ENCODE assay signal across 10 cellular contexts in genomic region chr22:17734197-17734596, GRCh38. TPM values are rescaled to one million over a fixed set of nuclear protein-coding genes. Genes with fewer than 3 reads are reported as not detected.
A peak's percentile ranks its signal among the peaks of the same experiment; 100 is the strongest.
DNase-seq lines count a peak whose midpoint lies in the region; ATAC-seq, FAIRE-seq and TF ChIP-seq lines count a peak whose summit lies in the region.
"Had no signal": no experiment of that assay in that cellular context is flagged by ENCODE, and none has a peak within 500 bp of the region (broad histone marks: within the 10 kb centered on the region; RNA-seq: fewer than 3 reads in every experiment).

No MANE protein-coding gene starts in this region.

- H3K4me1 Mint-ChIP-seq in activated CD4-positive, alpha-beta T cell treated with anti-CD3 and anti-CD28 coated beads for 36 hours: peaks cover 15% of the 10 kb centered on the region
- H3K4me1 Mint-ChIP-seq in astrocyte (ENCODE audit: low read depth, unreplicated experiment): peaks cover 18% of the 10 kb centered on the region

- H3K9me3 ChIP-seq in astrocyte (ENCODE audit: insufficient read depth, low read depth, low read length): no peaks in the 10 kb centered on the region
- H3K9me3 ChIP-seq in skeletal muscle satellite cell (replicated peaks; ENCODE audit: low read length): no peaks in the 10 kb centered on the region

- DNase-seq in activated CD4-positive, alpha-beta T cell treated with anti-CD3 and anti-CD28 coated beads for 36 hours: peak; percentile 60
- no peak for DNase-seq in activated CD4-positive, alpha-beta T cell treated with anti-CD3 and anti-CD28 coated beads, Interleukin-2, amount 50 U/mL, for 1 hour
- peak; percentile 46 for DNase-seq in NB4 (ENCODE audit: low read depth)
- DNase-seq in astrocyte (ENCODE audit: low read depth): peak; percentile 47
- DNase-seq in NCI-H1417 treated with DMSO at 0.1 percent for 48 hours (lab: John Stamatoyannopoulos, UW): no peak
- DNase-seq in HPDE6-E6E7 (ENCODE audit: extremely low spot score): no peak
- no peak for DNase-seq in NCI-H1092 (lab: John Stamatoyannopoulos, UW)

- TF ChIP-seq POLR2A in NB4 (IDR thresholded peaks at IDR 0.05; ENCODE audit: extremely low read depth, insufficient read length): no peak

- H2AFZ ChIP-seq in astrocyte (ENCODE audit: low read depth, low read length): no peak overlapping the region

- ATAC-seq in activated CD4-positive, alpha-beta T cell treated with anti-CD3 and anti-CD28 coated beads for 36 hours: peak; percentile 95

- no peak overlapping the region for H3K4me3 Mint-ChIP-seq in activated CD4-positive, alpha-beta T cell treated with anti-CD3 and anti-CD28 coated beads for 36 hours
- H3K4me3 Mint-ChIP-seq in astrocyte (ENCODE audit: unreplicated experiment): no peak overlapping the region

- TF ChIP-seq CTCF in NB4 (IDR thresholded peaks at IDR 0.05; ENCODE audit: low read depth, low read length) (no peak), astrocyte (IDR thresholded peaks at IDR 0.05; ENCODE audit: insufficient read depth, low read depth, low read length) (no peak)

- no peak for FAIRE-seq in astrocyte (lab: Jason Lieb, UNC)
- FAIRE-seq: A204.1, GM18507 had no signal

- peak overlapping the region; percentile 86 for H3K27ac Mint-ChIP-seq in activated CD4-positive, alpha-beta T cell treated with anti-CD3 and anti-CD28 coated beads for 36 hours
- peak overlapping the region; percentile 24 for H3K27ac Mint-ChIP-seq in astrocyte (ENCODE audit: unreplicated experiment)

- POLR2A ChIA-PET in activated CD4-positive, alpha-beta T cell treated with anti-CD3 and anti-CD28 coated beads for 36 hours (lab: Charles Lee): interaction anchor here (0.6 kb wide), 1 partner anchor 39 kb away, joined by 3 read pairs; no protein-coding TSS in a partner anchor

- intact Hi-C loops in activated CD4-positive, alpha-beta T cell treated with anti-CD3 and anti-CD28 coated beads for 36 hours (cut with DNase I, micrococcal nuclease): loop anchor here in 1 of 2 experiments (5.0 kb wide), 1 partner anchor 33 kb away; no protein-coding TSS in a partner anchor

- H3K9ac ChIP-seq in astrocyte (ENCODE audit: low read length) (peak overlapping the region; percentile 29), skeletal muscle satellite cell (ENCODE audit: low read depth, low read length) (peak overlapping the region; percentile 31)

- H3K36me3 ChIP-seq in astrocyte (ENCODE audit: insufficient read depth, low read length) (peaks cover 30% of the 10 kb centered on the region), skeletal muscle satellite cell (ENCODE audit: insufficient read depth, low read length) (peaks cover 55% of the 10 kb centered on the region)

- peaks cover 3% of the 10 kb centered on the region for H4K20me1 ChIP-seq in astrocyte (ENCODE audit: insufficient read depth, low read length)

- H3K27me3 Mint-ChIP-seq in activated CD4-positive, alpha-beta T cell treated with anti-CD3 and anti-CD28 coated beads for 36 hours: no peaks in the 10 kb centered on the region
- H3K27me3 Mint-ChIP-seq in astrocyte (ENCODE audit: low read depth, unreplicated experiment): no peaks in the 10 kb centered on the region

- no peaks in the 10 kb centered on the region for H3K9me3 Mint-ChIP-seq in activated CD4-positive, alpha-beta T cell treated with anti-CD3 and anti-CD28 coated beads for 36 hours (ENCODE audit: low read depth)
- H3K9me3 Mint-ChIP-seq in astrocyte (ENCODE audit: unreplicated experiment): no peaks in the 10 kb centered on the region

- H3K4me2 ChIP-seq in astrocyte (ENCODE audit: low read length): peak overlapping the region; percentile 44
- H3K4me2 ChIP-seq in skeletal muscle satellite cell (ENCODE audit: low read length): no peak overlapping the region

- H3K4me1 ChIP-seq in astrocyte (ENCODE audit: insufficient read depth, low read length): peaks cover 11% of the 10 kb centered on the region
- peaks cover 28% of the 10 kb centered on the region for H3K4me1 ChIP-seq in skeletal muscle satellite cell (ENCODE audit: control insufficient read depth, insufficient read depth, low read length)

- no peaks in the 10 kb centered on the region for H3K79me2 ChIP-seq in astrocyte (ENCODE audit: insufficient read depth, low read length)

- H3K36me3 Mint-ChIP-seq in activated CD4-positive, alpha-beta T cell treated with anti-CD3 and anti-CD28 coated beads for 36 hours (ENCODE audit: low read depth): peaks cover 17% of the 10 kb centered on the region
- H3K36me3 Mint-ChIP-seq in astrocyte (ENCODE audit: low read depth, unreplicated experiment): peaks cover 17% of the 10 kb centered on the region

- no peaks in the 10 kb centered on the region for H3K27me3 ChIP-seq in astrocyte (ENCODE audit: insufficient read depth, low read length)
- H3K27me3 ChIP-seq in skeletal muscle satellite cell (ENCODE audit: control insufficient read depth, insufficient read depth, low read length): no peaks in the 10 kb centered on the region

- peak overlapping the region; percentile 51 for H3K27ac ChIP-seq in astrocyte (ENCODE audit: low read depth, low read length)

- no peak overlapping the region for H3K4me3 ChIP-seq in NB4 (ENCODE audit: low read depth, low read length)
- H3K4me3 ChIP-seq in astrocyte (ENCODE audit: insufficient read depth, low read depth, low read length): no peak overlapping the region
- H3K4me3 ChIP-seq in skeletal muscle satellite cell (ENCODE audit: low read length): no peak overlapping the region

- CTCF ChIA-PET in activated CD4-positive, alpha-beta T cell treated with anti-CD3 and anti-CD28 coated beads for 36 hours (lab: Charles Lee): interaction anchor here (1.7 kb wide), 1 partner anchor 8 kb away, joined by 6 read pairs; no protein-coding TSS in a partner anchor

RNA-seq across cellular contexts. Expression of gene BID, which starts 40.1 kb away (rescaled TPM):
- total RNA-seq in activated CD4-positive, alpha-beta T cell treated with anti-CD3 and anti-CD28 coated beads for 36 hours: 10 to 100 TPM; 16.8 to 27.1 TPM
- 30.5 and 35.1 TPM in 2 replicates for total RNA-seq in astrocyte
- 18.8 and 29.3 TPM in 2 replicates for total RNA-seq in skeletal muscle satellite cell (2012; rRNA removed)

Comparison
In these comparisons a context has a peak if more than half of its experiments do, and no peak if none do; other contexts are left out.
1. DNase-seq: peak in activated CD4-positive, alpha-beta T cell treated with anti-CD3 and anti-CD28 coated beads for 36 hours (single experiment), NB4 (single experiment) and astrocyte (single experiment); none in activated CD4-positive, alpha-beta T cell treated with anti-CD3 and anti-CD28 coated beads, Interleukin-2, amount 50 U/mL, for 1 hour (single experiment), NCI-H1417 treated with DMSO at 0.1 percent for 48 hours (single experiment), HPDE6-E6E7 (single experiment) and NCI-H1092 (single experiment).